24 cellular contexts compared by ENCODE assay signal in genomic region chr2:64842030-64842429, GRCh38.
DNase-seq lines count a peak whose midpoint lies in the region; ATAC-seq and TF ChIP-seq lines count a peak whose summit lies in the region.
"Had no signal": no experiment of that assay in that cellular context is flagged by ENCODE, and none has a peak within 500 bp of the region (broad histone marks: within the 10 kb centered on the region; RNA-seq: fewer than 3 reads in every experiment).

No MANE protein-coding gene starts in this region.

- H3K36me3 ChIP-seq in BLaER1 treated with 17β-estradiol and CSF1 and Interleukin-3, amounts not matched to agents 10 nM and 100 nM, result no peaks in the 10 kb centered on the region
- no peaks in the 10 kb centered on the region for H3K36me3 ChIP-seq in Karpas-422 (ENCODE audit: insufficient read depth, low read length)
- no peaks in the 10 kb centered on the region for H3K36me3 ChIP-seq in adipocyte (ENCODE audit: control insufficient read depth, insufficient read depth, low read length, severe bottlenecking)
- H3K36me3 ChIP-seq in osteoblast (ENCODE audit: insufficient read depth, low read length), result no peaks in the 10 kb centered on the region
- H3K36me3 ChIP-seq: adrenal gland, left ventricle myocardium inferior, upper lobe of right lung had no signal

- no peaks in the 10 kb centered on the region for H3K9me2 ChIP-seq in Karpas-422 (replicated peaks; ENCODE audit: insufficient read depth, low read length)

- no peaks in the 10 kb centered on the region for H3K27me3 ChIP-seq in BLaER1 treated with 17β-estradiol and CSF1 and Interleukin-3, amounts not matched to agents 10 nM and 100 nM
- H3K27me3 ChIP-seq in Karpas-422 (ENCODE audit: low read length) (no peaks in the 10 kb centered on the region), adipocyte (replicated peaks; ENCODE audit: control insufficient read depth, insufficient read depth, low read length) (no peaks in the 10 kb centered on the region), osteoblast (ENCODE audit: insufficient read depth, low read length) (no peaks in the 10 kb centered on the region)
- H3K27me3 ChIP-seq: adrenal gland, upper lobe of right lung had no signal

- no peak for DNase-seq in Karpas-422
- DNase-seq in adipocyte (ENCODE audit: low read depth), result no peak
- no peak for DNase-seq in osteoblast (ENCODE audit: insufficient read length, low spot score, missing footprints)
- DNase-seq in NCI-H2196 treated with DMSO at 0.1 percent for 48 hours (lab: John Stamatoyannopoulos, UW; ENCODE audit: unreplicated experiment), result no peak
- DNase-seq in NOMO-1 treated with DMSO at 0.1 percent for 48 hours (lab: John Stamatoyannopoulos, UW; ENCODE audit: unreplicated experiment), result no peak
- DNase-seq in NCI-H1436 treated with DMSO at 0.1 percent for 48 hours (lab: John Stamatoyannopoulos, UW), result no peak
- DNase-seq: activated CD4-positive, alpha-beta T cell treated with anti-CD3 and anti-CD28 coated beads, Interleukin-2, amount 50 U/mL, for 4 hours; activated T-cell treated with anti-CD3 and anti-CD28 coated beads, Interleukin-2, amount 50 U/mL, for 48 hours; adrenal gland; CD8-positive, alpha-beta T cell; central memory CD4-positive, alpha-beta T cell; cortex of kidney; EL; endodermal cell; left ventricle myocardium inferior; naive thymus-derived CD8-positive, alpha-beta T cell; NCI-H1436; NCI-H2081 treated with DMSO at 0.1 percent for 48 hours; NCI-H345; stimulated activated naive CD4-positive, alpha-beta T cell; upper lobe of right lung had no signal

- H3K9ac ChIP-seq in BLaER1 treated with 17β-estradiol and CSF1 and Interleukin-3, amounts not matched to agents 10 nM and 100 nM, result peak overlapping the region in 4 of 11 experiments; percentile 19 to 54 (median 34); a peak in 8 of 22 replicates
- H3K9ac ChIP-seq in Karpas-422 (ENCODE audit: low read length), result 0 out of 2 replicates have a peak overlapping the region, but pooled peaks have one; percentile 6
- peak overlapping the region; percentile 79 for H3K9ac ChIP-seq in adipocyte (ENCODE audit: low read length)

- peaks cover 46 to 80% (median 67%) of the 10 kb centered on the region in 10 experiments for H3K4me1 ChIP-seq in BLaER1 treated with 17β-estradiol and CSF1 and Interleukin-3, amounts not matched to agents 10 nM and 100 nM
- H3K4me1 ChIP-seq in Karpas-422 (ENCODE audit: low read length) (peaks cover 49% of the 10 kb centered on the region), adipocyte (ENCODE audit: control insufficient read depth, insufficient read depth, low read length) (peaks cover 60% of the 10 kb centered on the region), osteoblast (ENCODE audit: insufficient read depth, low read length) (peaks cover 50% of the 10 kb centered on the region)

- no peaks in the 10 kb centered on the region for H3K9me3 ChIP-seq in BLaER1 treated with 17β-estradiol and CSF1 and Interleukin-3, amounts not matched to agents 10 nM and 100 nM (replicated peaks in 1 of 11)
- H3K9me3 ChIP-seq in Karpas-422 (ENCODE audit: low read length) (no peaks in the 10 kb centered on the region), adipocyte (ENCODE audit: control insufficient read depth, low read length) (no peaks in the 10 kb centered on the region), osteoblast (ENCODE audit: low read depth, low read length) (no peaks in the 10 kb centered on the region)
- H3K9me3 ChIP-seq: A549, adrenal gland, left ventricle myocardium inferior, upper lobe of right lung had no signal

- no peaks in the 10 kb centered on the region for H4K20me1 ChIP-seq in BLaER1 treated with 17β-estradiol and CSF1 and Interleukin-3, amounts not matched to agents 10 nM and 100 nM
- H4K20me1 ChIP-seq in Karpas-422 (ENCODE audit: insufficient read depth, low read depth, low read length) (no peaks in the 10 kb centered on the region), osteoblast (ENCODE audit: insufficient read depth, low read length) (no peaks in the 10 kb centered on the region)

- no peak overlapping the region for H3K4me3 ChIP-seq in BLaER1 treated with 17β-estradiol and CSF1 and Interleukin-3, amounts not matched to agents 10 nM and 100 nM
- H3K4me3 ChIP-seq in Karpas-422 (ENCODE audit: low read length), result no peak overlapping the region
- H3K4me3 ChIP-seq in adipocyte (ENCODE audit: low read length), result no peak overlapping the region
- H3K4me3 ChIP-seq in osteoblast (ENCODE audit: insufficient read depth, low read length), result no peak overlapping the region
- H3K4me3 ChIP-seq: A549, adrenal gland, left ventricle myocardium inferior, upper lobe of right lung had no signal

- H2AFZ ChIP-seq in Karpas-422 (ENCODE audit: low read length), result peak overlapping the region; percentile 76
- H2AFZ ChIP-seq in osteoblast (ENCODE audit: low read length), result peak overlapping the region; percentile 69

- no peak for TF ChIP-seq CTCF in osteoblast (IDR thresholded peaks at IDR 0.05; ENCODE audit: extremely low read depth, low read depth, low read length)

- no peak for ATAC-seq in SK-N-SH treated with all-trans-retinoic acid at 6 μM for 48 hours
- ATAC-seq: A549; CD8-positive, alpha-beta T cell; naive thymus-derived CD8-positive, alpha-beta T cell; upper lobe of right lung had no signal

- H3K79me2 ChIP-seq in Karpas-422 (ENCODE audit: low read length) (no peaks in the 10 kb centered on the region), osteoblast (ENCODE audit: insufficient read depth, low read length) (no peaks in the 10 kb centered on the region)

- H3K4me2 ChIP-seq in BLaER1 treated with 17β-estradiol and CSF1 and Interleukin-3, amounts not matched to agents 10 nM and 100 nM, result peak overlapping the region; percentile 60 to 87 (median 70)
- H3K4me2 ChIP-seq in Karpas-422 (ENCODE audit: low read depth, low read length, poor library complexity, severe bottlenecking) (peak overlapping the region; percentile 1), osteoblast (ENCODE audit: insufficient read depth, low read length) (no peak overlapping the region)
- H3K4me2 ChIP-seq: A549 had no signal

- peak overlapping the region; percentile 2 to 74 (median 67); a peak in 19 of 22 replicates for H3K27ac ChIP-seq in BLaER1 treated with 17β-estradiol and CSF1 and Interleukin-3, amounts not matched to agents 10 nM and 100 nM
- H3K27ac ChIP-seq in Karpas-422 (ENCODE audit: low read length), result peak overlapping the region; percentile 59; the same call in 1 of the 2 replicates
- H3K27ac ChIP-seq in osteoblast (ENCODE audit: low read depth, low read length), result no peak overlapping the region
- H3K27ac ChIP-seq: A549, adrenal gland, left ventricle myocardium inferior, upper lobe of right lung had no signal

TF ChIP-seq in SK-N-SH treated with all-trans-retinoic acid at 6 μM for 48 hours, 23 proteins besides CTCF, POLR2A, EP300 and RAD21 (continues in another document):
- TF ChIP-seq GLIS3 (CRISPR knock-in tag; IDR thresholded peaks at IDR 0.05), result no peak
- TF ChIP-seq ESRRG (CRISPR knock-in tag; IDR thresholded peaks at IDR 0.05), result no peak
- no peak for TF ChIP-seq ZC3H10 (CRISPR knock-in tag; IDR thresholded peaks at IDR 0.05)
- TF ChIP-seq, protein P1, sequence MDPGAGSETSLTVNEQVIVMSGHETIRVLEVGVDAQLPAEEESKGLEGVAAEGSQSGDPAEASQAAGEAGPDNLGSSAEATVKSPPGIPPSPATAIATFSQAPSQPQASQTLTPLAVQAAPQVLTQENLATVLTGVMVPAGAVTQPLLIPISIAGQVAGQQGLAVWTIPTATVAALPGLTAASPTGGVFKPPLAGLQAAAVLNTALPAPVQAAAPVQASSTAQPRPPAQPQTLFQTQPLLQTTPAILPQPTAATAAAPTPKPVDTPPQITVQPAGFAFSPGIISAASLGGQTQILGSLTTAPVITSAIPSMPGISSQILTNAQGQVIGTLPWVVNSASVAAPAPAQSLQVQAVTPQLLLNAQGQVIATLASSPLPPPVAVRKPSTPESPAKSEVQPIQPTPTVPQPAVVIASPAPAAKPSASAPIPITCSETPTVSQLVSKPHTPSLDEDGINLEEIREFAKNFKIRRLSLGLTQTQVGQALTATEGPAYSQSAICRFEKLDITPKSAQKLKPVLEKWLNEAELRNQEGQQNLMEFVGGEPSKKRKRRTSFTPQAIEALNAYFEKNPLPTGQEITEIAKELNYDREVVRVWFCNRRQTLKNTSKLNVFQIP (CRISPR knock-in tag; IDR thresholded peaks at IDR 0.05; ENCODE audit: borderline replicate concordance, low read depth), result no peak
- TF ChIP-seq, protein P2, sequence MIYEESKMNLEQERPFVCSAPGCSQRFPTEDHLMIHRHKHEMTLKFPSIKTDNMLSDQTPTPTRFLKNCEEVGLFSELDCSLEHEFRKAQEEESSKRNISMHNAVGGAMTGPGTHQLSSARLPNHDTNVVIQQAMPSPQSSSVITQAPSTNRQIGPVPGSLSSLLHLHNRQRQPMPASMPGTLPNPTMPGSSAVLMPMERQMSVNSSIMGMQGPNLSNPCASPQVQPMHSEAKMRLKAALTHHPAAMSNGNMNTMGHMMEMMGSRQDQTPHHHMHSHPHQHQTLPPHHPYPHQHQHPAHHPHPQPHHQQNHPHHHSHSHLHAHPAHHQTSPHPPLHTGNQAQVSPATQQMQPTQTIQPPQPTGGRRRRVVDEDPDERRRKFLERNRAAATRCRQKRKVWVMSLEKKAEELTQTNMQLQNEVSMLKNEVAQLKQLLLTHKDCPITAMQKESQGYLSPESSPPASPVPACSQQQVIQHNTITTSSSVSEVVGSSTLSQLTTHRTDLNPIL (CRISPR knock-in tag; IDR thresholded peaks at IDR 0.05; ENCODE audit: low read depth), result no peak
- TF ChIP-seq TSHZ2 (CRISPR knock-in tag; IDR thresholded peaks at IDR 0.05), result no peak
- TF ChIP-seq BACH2 (CRISPR knock-in tag; IDR thresholded peaks at IDR 0.05; ENCODE audit: borderline replicate concordance), result no peak
